20 cellular contexts compared by ENCODE assay signal in the genomic region with DNA sequence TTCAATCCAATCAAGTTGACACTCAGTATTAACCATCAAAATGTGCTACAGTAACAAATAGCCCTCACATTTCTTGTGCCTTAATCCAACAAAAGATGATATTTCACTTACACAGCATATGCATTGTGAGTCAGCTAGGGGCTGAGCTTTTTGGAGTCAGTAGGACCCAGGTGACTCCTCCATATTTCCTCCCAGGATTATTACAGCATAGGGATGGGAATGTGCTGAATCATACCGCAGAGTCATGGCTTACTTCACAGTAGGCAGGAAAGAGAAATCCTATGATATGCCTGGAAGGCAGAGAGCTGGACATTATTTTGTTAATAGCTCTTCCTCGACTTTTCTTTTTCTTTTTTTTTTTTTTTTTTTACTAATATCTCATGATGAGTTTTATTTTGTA.
DNase-seq lines count a peak whose midpoint lies in the region; ATAC-seq, FAIRE-seq and TF ChIP-seq lines count a peak whose summit lies in the region.
"Had no signal": no experiment of that assay in that cellular context is flagged by ENCODE, and none has a peak within 500 bp of the region (broad histone marks: within the 10 kb centered on the region; RNA-seq: fewer than 3 reads in every experiment).

No MANE protein-coding gene starts in this region.

- TF ChIP-seq CTCF in K562 (IDR thresholded peaks at IDR 0.05 in 2 of 3, conservative IDR thresholded peaks at IDR 0.05 in 1 of 3; ENCODE audit: insufficient read depth in 2 of 3, low read depth in 1 of 3, low read length in 3 of 3): no peak
- TF ChIP-seq CTCF in thyroid gland (IDR thresholded peaks at IDR 0.05): no peak

- H2AFZ ChIP-seq in K562 (ENCODE audit: low read depth, low read length): no peak overlapping the region

- H3K36me3 Mint-ChIP-seq in T-helper 2 cell treated with Interferon-gamma antibody and Interleukin-4, amounts not matched to agents 5 μg/mL and 100 μg/mL, for 36 hours (ENCODE audit: low read depth): no peaks in the 10 kb centered on the region

- no peak overlapping the region for H3K27ac Mint-ChIP-seq in T-helper 2 cell treated with Interferon-gamma antibody and Interleukin-4, amounts not matched to agents 5 μg/mL and 100 μg/mL, for 36 hours
- H3K27ac Mint-ChIP-seq: activated naive CD4-positive, alpha-beta T cell treated with anti-CD3 and anti-CD28 coated beads for 36 hours had no signal

- H3K4me3 Mint-ChIP-seq in T-helper 2 cell treated with Interferon-gamma antibody and Interleukin-4, amounts not matched to agents 5 μg/mL and 100 μg/mL, for 36 hours: no peak overlapping the region
- H3K4me3 Mint-ChIP-seq: activated naive CD4-positive, alpha-beta T cell treated with anti-CD3 and anti-CD28 coated beads for 36 hours had no signal

- peaks cover 14% of the 10 kb centered on the region for H3K9me3 Mint-ChIP-seq in T-helper 2 cell treated with Interferon-gamma antibody and Interleukin-4, amounts not matched to agents 5 μg/mL and 100 μg/mL, for 36 hours

- H3K27ac ChIP-seq in K562 (ENCODE audit: extremely low read depth, low read depth, low read length): no peak overlapping the region
- no peak overlapping the region for H3K27ac ChIP-seq in thyroid gland
- H3K27ac ChIP-seq: BLaER1 treated with 17β-estradiol and CSF1 and Interleukin-3, amounts not matched to agents 10 nM and 100 nM; cardiac muscle cell; Peyer's patch had no signal

- WGBS in K562 (ENCODE audit: insufficient coverage, low coverage, missing lambda C conversion rate): 0% methylated on average over 1 of the region's 2 CpGs
- WGBS in thyroid gland, 2 donors: 92 to 94% methylated on average over 2 of the region's 2 CpGs

- no peak overlapping the region for H3K4me2 ChIP-seq in K562 (ENCODE audit: insufficient read depth, low read length)
- H3K4me2 ChIP-seq: BLaER1 treated with 17β-estradiol and CSF1 and Interleukin-3, amounts not matched to agents 10 nM and 100 nM had no signal

- no peaks in the 10 kb centered on the region for H4K20me1 ChIP-seq in K562 (replicated peaks; ENCODE audit: control insufficient read depth, insufficient read depth, low read length)
- H4K20me1 ChIP-seq: BLaER1 treated with 17β-estradiol and CSF1 and Interleukin-3, amounts not matched to agents 10 nM and 100 nM had no signal

- no TSS peak for BruUV-seq in K562 (replicated peaks; lab: Mats Ljungman, UMichigan)

- H3K79me2 ChIP-seq in K562 (ENCODE audit: control insufficient read depth, insufficient read depth, low read length): no peaks in the 10 kb centered on the region

- in situ Hi-C loops in K562 (cut with MboI): no loop called here

- POLR2A ChIA-PET in K562 (lab: Yijun Ruan, JAX): interaction anchor here (0.6 to 0.8 kb wide), 2 partner anchors 29 to 60 kb away, joined by 3 read pairs; no protein-coding TSS in a partner anchor

- CTCF ChIA-PET in K562 (lab: Yijun Ruan, JAX; ENCODE audit: low intra/inter-chr PET ratio): no interaction called here

- FAIRE-seq in K562 (lab: Jason Lieb, UNC): no peak
- FAIRE-seq: GM12878, small intestine had no signal

- H3K4me1 ChIP-seq in K562 (replicated peaks in 1 of 2; ENCODE audit: control insufficient read depth in 2 of 2, insufficient read depth in 2 of 2, low read length in 2 of 2) (no peaks in the 10 kb centered on the region), thyroid gland (no peaks in the 10 kb centered on the region)
- H3K4me1 ChIP-seq: BLaER1 treated with 17β-estradiol and CSF1 and Interleukin-3, amounts not matched to agents 10 nM and 100 nM; Peyer's patch had no signal

- H3K9me1 ChIP-seq in K562 (ENCODE audit: control insufficient read depth, insufficient read depth, low read length): no peaks in the 10 kb centered on the region

- no peak overlapping the region for H3K4me3 ChIP-seq in MG63
- no peak overlapping the region for H3K4me3 ChIP-seq in K562
- H3K4me3 ChIP-seq in thyroid gland (replicated peaks in 1 of 3): no peak overlapping the region
- H3K4me3 ChIP-seq: BLaER1 treated with 17β-estradiol and CSF1 and Interleukin-3, amounts not matched to agents 10 nM and 100 nM; cardiac muscle cell; GM12878; Peyer's patch had no signal

- TF ChIP-seq RAD21 in K562 (CRISPR knock-in tag; conservative IDR thresholded peaks at IDR 0.05 in 1 of 2, IDR thresholded peaks at IDR 0.05 in 1 of 2): no peak

- H3K27me3 ChIP-seq in MG63: no peaks in the 10 kb centered on the region
- H3K27me3 ChIP-seq in K562 (ENCODE audit: control insufficient read depth in 2 of 2, insufficient read depth in 2 of 2, low read length in 2 of 2): no peaks in the 10 kb centered on the region
- no peaks in the 10 kb centered on the region for H3K27me3 ChIP-seq in thyroid gland
- H3K27me3 ChIP-seq: BLaER1 treated with 17β-estradiol and CSF1 and Interleukin-3, amounts not matched to agents 10 nM and 100 nM; cardiac muscle cell; Peyer's patch had no signal

- H3K9ac ChIP-seq in K562 (ENCODE audit: insufficient read depth in 1 of 2, low read depth in 2 of 2, low read length in 2 of 2): no peak overlapping the region
- H3K9ac ChIP-seq: BLaER1 treated with 17β-estradiol and CSF1 and Interleukin-3, amounts not matched to agents 10 nM and 100 nM had no signal

- intact Hi-C loops in K562 (cut with micrococcal nuclease) (no loop called here), thyroid gland (cut with DNase I) (no loop called here)

- peak; percentile 63 for DNase-seq in ELR (ENCODE audit: low read depth)
- peak; percentile 66 for DNase-seq in MG63
- no peak for DNase-seq in K562 (ENCODE audit: extremely low read depth in 1 of 4, low spot score in 3 of 4)
- DNase-seq in myocyte (ENCODE audit: low read depth): peak; percentile 0
- no peak for DNase-seq in hypothalamus (lab: John Stamatoyannopoulos, UW)
- DNase-seq in T-helper 2 cell treated with Interferon-gamma antibody and Interleukin-4, amounts not matched to agents 5 μg/mL and 100 μg/mL, for 36 hours (ENCODE audit: low spot score): no peak
- no peak for DNase-seq in thyroid gland
- DNase-seq: activated CD8-positive, alpha-beta memory T cell treated with anti-CD3 and anti-CD28 coated beads, Interleukin-2, amount 50 U/mL, for 48 hours; activated naive CD4-positive, alpha-beta T cell treated with anti-CD3 and anti-CD28 coated beads for 36 hours; DND-41; islet precursor cell; NCI-H1930; Peyer's patch; small intestine; stimulated activated naive CD4-positive, alpha-beta T cell treated with Interleukin-2 at 50 U/mL for 16 hours had no signal

- no peak for TF ChIP-seq POLR2A in K562 (conservative IDR thresholded peaks at IDR 0.05)
- no peak for TF ChIP-seq POLR2A in thyroid gland (IDR thresholded peaks at IDR 0.05)

- H3K27me3 Mint-ChIP-seq in T-helper 2 cell treated with Interferon-gamma antibody and Interleukin-4, amounts not matched to agents 5 μg/mL and 100 μg/mL, for 36 hours (ENCODE audit: low read depth): no peaks in the 10 kb centered on the region

- 0 out of 2 replicates have a peak, but pooled peaks cover 2% of the 10 kb centered on the region for H3K36me3 ChIP-seq in MG63
- no peaks in the 10 kb centered on the region for H3K36me3 ChIP-seq in K562 (ENCODE audit: control insufficient read depth, insufficient read depth, low read length)
- H3K36me3 ChIP-seq in thyroid gland: no peaks in the 10 kb centered on the region
- H3K36me3 ChIP-seq: BLaER1 treated with 17β-estradiol and CSF1 and Interleukin-3, amounts not matched to agents 10 nM and 100 nM; cardiac muscle cell; Peyer's patch had no signal

- TF ChIP-seq EP300 in K562 (IDR thresholded peaks at IDR 0.05; ENCODE audit: low read length): no peak

- ATAC-seq in K562 (no peak), HG02870 (IDR thresholded peaks at IDR 0.05; ENCODE audit: unreplicated experiment) (no peak)
- ATAC-seq: activated CD4-positive, CD25-positive, alpha-beta regulatory T cell treated with anti-CD3 and anti-CD28 coated beads, Interleukin-2, amount 50 U/mL, for 24 hours; GM12878 had no signal

- H3K4me1 Mint-ChIP-seq in T-helper 2 cell treated with Interferon-gamma antibody and Interleukin-4, amounts not matched to agents 5 μg/mL and 100 μg/mL, for 36 hours (ENCODE audit: low read depth): no peaks in the 10 kb centered on the region

- peaks cover 11% of the 10 kb centered on the region; the same call in 1 of the 2 replicates for H3K9me3 ChIP-seq in MG63
- no peaks in the 10 kb centered on the region for H3K9me3 ChIP-seq in K562 (replicated peaks; ENCODE audit: control insufficient read depth, insufficient read depth, low read depth, low read length)
- H3K9me3 ChIP-seq in thyroid gland: no peaks in the 10 kb centered on the region
- H3K9me3 ChIP-seq: Peyer's patch had no signal

TF ChIP-seq in K562, 482 proteins besides CTCF, POLR2A, EP300 and RAD21:
- peak; percentile 11; the same call in 1 of the 2 replicates for TF ChIP-seq ZNF316 (IDR thresholded peaks at IDR 0.05)
- peak; percentile 44; the same call in 1 of the 2 replicates for TF ChIP-seq C11orf30 (IDR thresholded peaks at IDR 0.05; ENCODE audit: low read depth)
- TF ChIP-seq ZNF583 (CRISPR knock-in tag; IDR thresholded peaks at IDR 0.05): no peak
- no peak for TF ChIP-seq ZNF165 (CRISPR knock-in tag; IDR thresholded peaks at IDR 0.05; ENCODE audit: borderline replicate concordance)
- peak; percentile 42; the same call in 1 of the 2 replicates for TF ChIP-seq MAFG (tag; conservative IDR thresholded peaks at IDR 0.05)
- TF ChIP-seq GABPA (tag; conservative IDR thresholded peaks at IDR 0.05; ENCODE audit: low read depth): no peak
- TF ChIP-seq NFE2 (IDR thresholded peaks at IDR 0.05; ENCODE audit: low read depth): 0 out of 2 replicates have a peak, but pooled peaks have one; percentile 23
- TF ChIP-seq TRIM24 (IDR thresholded peaks at IDR 0.05): peak in 1 of 2 experiments; percentile 34; a peak in 1 of 4 replicates
- no peak for TF ChIP-seq CEBPG (CRISPR knock-in tag; IDR thresholded peaks at IDR 0.05)
- 0 out of 4 replicates have a peak, but pooled peaks of 1 of the 2 experiments have one; percentile 16 for TF ChIP-seq CEBPG (tag; conservative IDR thresholded peaks at IDR 0.05 in 1 of 2, IDR thresholded peaks at IDR 0.05 in 1 of 2)
- no peak for TF ChIP-seq ZNF445 (CRISPR knock-in tag; IDR thresholded peaks at IDR 0.05; ENCODE audit: low read depth)

Comparison
In these comparisons a context has a peak if more than half of its experiments do, and no peak if none do; other contexts are left out.
1. DNase-seq: peak in ELR (single experiment), MG63 (single experiment) and myocyte (single experiment); none in K562 (0 of 4), hypothalamus (0 of 51), T-helper 2 cell treated with Interferon-gamma antibody and Interleukin-4, amounts not matched to agents 5 μg/mL and 100 μg/mL, for 36 hours (single experiment) and thyroid gland (0 of 2).